ENCODE assay signal across 30 cellular contexts in the genomic region with DNA sequence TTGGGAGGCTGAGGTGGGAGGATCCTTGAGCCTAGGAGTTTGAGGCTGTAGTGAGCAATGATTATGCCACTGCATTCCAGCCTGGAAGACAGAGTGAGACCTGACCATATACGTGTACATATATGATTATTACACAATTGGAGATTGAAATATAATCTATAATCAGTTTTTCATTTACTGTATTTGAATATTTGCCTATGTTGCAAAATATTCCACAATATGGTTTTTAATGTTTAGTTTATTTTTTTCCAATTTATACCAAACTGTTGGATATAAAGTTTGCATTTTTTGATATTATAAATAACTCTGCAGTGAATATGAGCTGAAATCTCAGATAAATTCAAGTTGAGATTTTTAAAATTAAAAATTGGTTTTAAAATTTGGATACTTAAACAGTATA.
"Had no signal": no experiment of that assay in that cellular context is flagged by ENCODE, and none has a peak within 500 bp of the region (broad histone marks: within the 10 kb centered on the region; RNA-seq: fewer than 3 reads in every experiment).

No MANE protein-coding gene starts in this region.

- H3K9me3 ChIP-seq: ascending aorta had no signal

- H3K4me3 ChIP-seq: ascending aorta, cardiac muscle cell had no signal

- H3K27me3 ChIP-seq: ascending aorta, cardiac muscle cell had no signal

- H3K4me1 ChIP-seq: ascending aorta had no signal

- DNase-seq: activated B cell treated with CpG ODN at 0.5 μM for 24 hours; activated CD4-positive, alpha-beta memory T cell treated with anti-CD3 and anti-CD28 coated beads, Interleukin-2, amount 10 ng/mL, durations not matched to agents 7 days and 5 days; activated CD4-positive, alpha-beta T cell treated with anti-CD3 and anti-CD28 coated beads for 36 hours; activated CD4-positive, alpha-beta T cell treated with anti-CD3 and anti-CD28 coated beads for 48 hours; activated CD4-positive, alpha-beta T cell treated with anti-CD3 and anti-CD28 coated beads, Interleukin-2, amount 10 ng/mL, durations not matched to agents 7 days and 5 days; activated CD4-positive, alpha-beta T cell treated with anti-CD3 and anti-CD28 coated beads, Interleukin-2, amount 50 U/mL, for 48 hours; activated CD4-positive, CD25-positive, alpha-beta regulatory T cell treated with anti-CD3 and anti-CD28 coated beads, Interleukin-2, amount 50 U/mL, for 72 hours; activated CD8-positive, alpha-beta memory T cell treated with anti-CD3 and anti-CD28 coated beads for 24 hours; activated CD8-positive, alpha-beta memory T cell treated with anti-CD3 and anti-CD28 coated beads, Interleukin-2, amount 10 ng/mL, durations not matched to agents 7 days and 5 days; activated CD8-positive, alpha-beta memory T cell treated with anti-CD3 and anti-CD28 coated beads, Interleukin-2, amount 50 U/mL, for 48 hours; activated CD8-positive, alpha-beta T cell treated with anti-CD3 and anti-CD28 coated beads, Interleukin-2, amount 10 ng/mL, durations not matched to agents 7 days and 5 days; activated effector memory CD4-positive, alpha-beta T cell treated with Interleukin-2 at 50 U/mL for 16 hours; activated gamma-delta T cell; activated naive CD4-positive, alpha-beta T cell treated with anti-CD3 and anti-CD28 coated beads, Interleukin-2, amount 10 ng/mL, durations not matched to agents 7 days and 5 days; activated naive CD4-positive, alpha-beta T cell treated with Interleukin-2 at 50 U/mL for 16 hours; activated naive CD8-positive, alpha-beta T cell treated with anti-CD3 and anti-CD28 coated beads, Interleukin-2, amount 10 ng/mL, durations not matched to agents 7 days and 5 days; activated naive CD8-positive, alpha-beta T cell treated with anti-CD3 and anti-CD28 coated beads, Interleukin-2, amount 50 U/mL, for 24 hours; activated T-cell treated with anti-CD3 and anti-CD28 coated beads, Interleukin-2, amount 50 U/mL, for 24 hours; activated T-cell treated with anti-CD3 and anti-CD28 coated beads, Interleukin-2, amount 50 U/mL, for 48 hours; amygdala; anterior cingulate cortex; caudate nucleus; cerebellar nuclear complex; T-helper 2 cell; T-helper 9 cell had no signal

- ATAC-seq: activated CD4-positive, alpha-beta T cell treated with anti-CD3 and anti-CD28 coated beads for 36 hours; activated CD8-positive, alpha-beta memory T cell treated with anti-CD3 and anti-CD28 coated beads, Interleukin-2, amount 10 ng/mL, durations not matched to agents 7 days and 5 days; activated CD8-positive, alpha-beta T cell treated with anti-CD3 and anti-CD28 coated beads, Interleukin-2, amount 10 ng/mL, durations not matched to agents 7 days and 5 days; activated naive CD8-positive, alpha-beta T cell treated with anti-CD3 and anti-CD28 coated beads, Interleukin-2, amount 50 U/mL, for 24 hours had no signal

- FAIRE-seq: bronchial epithelial cell, TTC549 had no signal

- H3K36me3 ChIP-seq: ascending aorta, cardiac muscle cell had no signal

- H3K27ac ChIP-seq: ascending aorta, cardiac muscle cell, VCaP had no signal
